In the genomic region with DNA sequence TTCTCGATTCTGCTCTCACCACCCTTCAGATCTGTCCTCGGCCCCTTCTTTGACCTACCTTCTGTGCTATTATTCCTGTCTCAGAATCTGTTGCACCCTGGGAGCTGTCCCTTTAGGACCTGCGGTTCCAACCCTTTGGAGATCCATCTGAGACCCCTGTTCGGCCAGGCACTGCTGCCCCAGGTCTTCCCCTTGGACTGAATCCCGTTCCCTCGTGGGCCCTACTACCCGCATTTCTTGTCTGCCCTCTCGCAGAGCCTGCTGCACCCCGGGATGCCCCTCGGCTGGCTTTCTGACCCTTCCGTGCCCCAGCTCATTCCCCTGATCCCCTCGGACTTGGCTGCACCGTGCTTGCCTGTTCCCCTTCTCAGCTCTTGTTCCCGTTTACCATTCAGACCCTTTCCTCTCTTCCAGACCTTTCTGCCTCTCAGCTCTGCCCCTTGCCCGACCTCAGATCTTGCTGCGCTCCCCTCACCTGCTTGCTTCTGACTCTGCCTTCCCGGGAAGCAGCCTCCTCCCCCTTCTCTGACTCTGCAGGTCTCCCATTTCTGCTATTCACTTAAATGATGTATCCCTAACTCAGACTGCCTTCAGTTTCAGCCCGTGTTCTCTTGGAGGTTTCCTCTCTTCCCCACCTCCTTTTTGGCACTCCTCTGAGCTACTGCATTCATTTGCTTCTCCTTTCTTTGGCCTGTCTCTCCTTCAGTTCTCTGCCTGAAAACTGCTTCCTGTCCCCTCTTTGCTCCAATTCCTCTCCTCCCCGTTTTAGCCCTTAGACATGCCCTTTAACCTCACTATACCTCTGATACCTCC, we compare ENCODE assay signal across 8 cellular contexts.
A peak's percentile ranks its signal among the peaks of the same experiment; 100 is the strongest.
DNase-seq lines count a peak whose midpoint lies in the region; ATAC-seq and TF ChIP-seq lines count a peak whose summit lies in the region.

No MANE protein-coding gene starts in this region.

- H3K36me3 ChIP-seq in duodenal mucosa (ENCODE audit: control insufficient read depth in 1 of 2, insufficient read depth in 2 of 2, low read length in 2 of 2) (peaks cover 0 to 2% of the 10 kb centered on the region in 2 donors), neuron (ENCODE audit: insufficient read depth, low read length) (peaks cover 2% of the 10 kb centered on the region)

- H3K4me3 ChIP-seq in duodenal mucosa (ENCODE audit: low read depth in 1 of 2, low read length in 2 of 2) = peak overlapping the region; percentile 72 to 88
- peak overlapping the region; percentile 91 for H3K4me3 ChIP-seq in neuron (ENCODE audit: low read length)

- H3K4me1 ChIP-seq in duodenal mucosa (ENCODE audit: control insufficient read depth in 1 of 2, insufficient read depth in 2 of 2, low read length in 2 of 2) (peaks cover 41% of the 10 kb centered on the region in 2 donors), neuron (ENCODE audit: insufficient read depth, low read length) (peaks cover 45% of the 10 kb centered on the region)

- ATAC-seq in HG02798 (IDR thresholded peaks at IDR 0.05; ENCODE audit: poor library complexity, unreplicated experiment) (no peak), GM21786 (IDR thresholded peaks at IDR 0.05; ENCODE audit: unreplicated experiment) (no peak)

- H3K27me3 ChIP-seq in duodenal mucosa (ENCODE audit: control insufficient read depth in 1 of 2, insufficient read depth in 2 of 2, low read length in 2 of 2) (no peaks in the 10 kb centered on the region), neuron (ENCODE audit: insufficient read depth, low read length) (no peaks in the 10 kb centered on the region)

- no peak overlapping the region for H2AFZ ChIP-seq in neuron (ENCODE audit: low read depth, low read length)

- DNase-seq in NOMO-1 treated with DMSO at 0.1 percent for 48 hours (lab: John Stamatoyannopoulos, UW; ENCODE audit: unreplicated experiment) = peak; percentile 25
- DNase-seq in NOMO-1 treated with dmso at 0.1 percent for 144 hours (lab: John Stamatoyannopoulos, UW; ENCODE audit: unreplicated experiment) = no peak
- peak; percentile 16 for DNase-seq in NCI-H1105 treated with DMSO at 0.1 percent for 48 hours (lab: John Stamatoyannopoulos, UW)
- DNase-seq in GM10266 (ENCODE audit: extremely low spot score) = no peak

- no peaks in the 10 kb centered on the region for H3K9me3 ChIP-seq in duodenal mucosa (ENCODE audit: control insufficient read depth in 1 of 2, low read length in 2 of 2)
- H3K9me3 ChIP-seq in neuron (ENCODE audit: low read length) = no peaks in the 10 kb centered on the region

- no peak for TF ChIP-seq CTCF in GM10266 (IDR thresholded peaks at IDR 0.05; ENCODE audit: control insufficient read depth, insufficient read depth, low read depth, missing control alignments)

- H3K9ac ChIP-seq in duodenal mucosa (ENCODE audit: low read depth in 1 of 2, low read length in 2 of 2) = peak overlapping the region; percentile 63 to 91

- H3K27ac ChIP-seq in duodenal mucosa (ENCODE audit: low read depth, low read length) = peak overlapping the region; percentile 35

Comparison
In these comparisons a context has a peak if more than half of its experiments do, and no peak if none do; other contexts are left out.
1. DNase-seq: peak in NOMO-1 treated with DMSO at 0.1 percent for 48 hours (single experiment) and NCI-H1105 treated with DMSO at 0.1 percent for 48 hours (single experiment); none in NOMO-1 treated with dmso at 0.1 percent for 144 hours (single experiment) and GM10266 (single experiment).